In the genomic region with DNA sequence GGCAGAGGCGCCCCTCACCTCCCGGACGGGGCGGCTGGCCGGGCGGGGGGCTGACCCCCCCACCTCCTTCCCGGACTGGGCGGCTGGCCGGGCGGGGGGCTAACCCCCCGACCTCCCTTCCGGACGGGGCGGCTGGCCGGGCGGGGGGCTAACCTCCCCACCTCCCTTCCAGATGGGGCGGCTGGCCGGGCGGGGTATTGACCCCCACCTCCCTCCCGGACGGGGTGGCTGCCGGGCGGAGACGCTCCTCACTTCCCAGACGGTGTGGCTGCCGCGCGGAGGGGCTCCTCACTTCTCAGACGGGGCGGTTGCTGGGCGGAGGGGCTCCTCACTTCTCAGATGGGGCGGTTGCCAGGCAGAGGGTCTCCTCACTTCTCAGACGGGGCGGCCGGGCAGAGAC, we compare ENCODE assay signal across 1 cellular context. TPM values are rescaled to one million over a fixed set of nuclear protein-coding genes. Genes with fewer than 3 reads are reported as not detected.
"Had no signal": no experiment of that assay in that cellular context is flagged by ENCODE, and none has a peak within 500 bp of the region (broad histone marks: within the 10 kb centered on the region; RNA-seq: fewer than 3 reads in every experiment).

No MANE protein-coding gene starts in this region.

RNA-seq across cellular contexts. Expression of gene ST6GALNAC3, which starts 37.8 kb away (rescaled TPM):
- total RNA-seq: myocyte had no signal
